ENCODE assay signal across 1 cellular context in the genomic region with DNA sequence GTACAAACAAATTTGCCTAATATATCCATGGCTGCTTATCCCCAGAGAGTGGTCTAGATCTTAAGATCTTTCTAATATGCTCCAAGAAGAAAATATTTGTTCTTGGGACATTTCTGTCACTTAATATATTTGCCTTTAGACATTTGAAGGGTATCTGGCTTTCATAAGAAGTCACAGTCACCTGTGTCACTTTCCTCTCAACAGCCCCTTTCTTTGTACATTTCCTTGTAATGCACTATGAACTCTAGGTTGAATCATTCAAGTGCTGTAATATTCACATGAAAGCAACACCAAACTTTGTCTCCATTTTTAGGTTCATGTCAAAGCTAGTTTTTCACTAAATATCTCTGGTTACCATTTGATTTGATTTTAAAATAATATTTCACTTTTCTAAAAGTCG.
TF ChIP-seq lines count a peak whose summit lies in the region.

No MANE protein-coding gene starts in this region.

TF ChIP-seq in HepG2, 621 proteins besides CTCF, POLR2A, EP300 and RAD21 (continues in another document):
- TF ChIP-seq, protein P1, sequence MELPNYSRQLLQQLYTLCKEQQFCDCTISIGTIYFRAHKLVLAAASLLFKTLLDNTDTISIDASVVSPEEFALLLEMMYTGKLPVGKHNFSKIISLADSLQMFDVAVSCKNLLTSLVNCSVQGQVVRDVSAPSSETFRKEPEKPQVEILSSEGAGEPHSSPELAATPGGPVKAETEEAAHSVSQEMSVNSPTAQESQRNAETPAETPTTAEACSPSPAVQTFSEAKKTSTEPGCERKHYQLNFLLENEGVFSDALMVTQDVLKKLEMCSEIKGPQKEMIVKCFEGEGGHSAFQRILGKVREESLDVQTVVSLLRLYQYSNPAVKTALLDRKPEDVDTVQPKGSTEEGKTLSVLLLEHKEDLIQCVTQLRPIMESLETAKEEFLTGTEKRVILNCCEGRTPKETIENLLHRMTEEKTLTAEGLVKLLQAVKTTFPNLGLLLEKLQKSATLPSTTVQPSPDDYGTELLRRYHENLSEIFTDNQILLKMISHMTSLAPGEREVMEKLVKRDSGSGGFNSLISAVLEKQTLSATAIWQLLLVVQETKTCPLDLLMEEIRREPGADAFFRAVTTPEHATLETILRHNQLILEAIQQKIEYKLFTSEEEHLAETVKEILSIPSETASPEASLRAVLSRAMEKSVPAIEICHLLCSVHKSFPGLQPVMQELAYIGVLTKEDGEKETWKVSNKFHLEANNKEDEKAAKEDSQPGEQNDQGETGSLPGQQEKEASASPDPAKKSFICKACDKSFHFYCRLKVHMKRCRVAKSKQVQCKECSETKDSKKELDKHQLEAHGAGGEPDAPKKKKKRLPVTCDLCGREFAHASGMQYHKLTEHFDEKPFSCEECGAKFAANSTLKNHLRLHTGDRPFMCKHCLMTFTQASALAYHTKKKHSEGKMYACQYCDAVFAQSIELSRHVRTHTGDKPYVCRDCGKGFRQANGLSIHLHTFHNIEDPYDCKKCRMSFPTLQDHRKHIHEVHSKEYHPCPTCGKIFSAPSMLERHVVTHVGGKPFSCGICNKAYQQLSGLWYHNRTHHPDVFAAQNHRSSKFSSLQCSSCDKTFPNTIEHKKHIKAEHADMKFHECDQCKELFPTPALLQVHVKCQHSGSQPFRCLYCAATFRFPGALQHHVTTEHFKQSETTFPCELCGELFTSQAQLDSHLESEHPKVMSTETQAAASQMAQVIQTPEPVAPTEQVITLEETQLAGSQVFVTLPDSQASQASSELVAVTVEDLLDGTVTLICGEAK (IDR thresholded peaks at IDR 0.05), result no peak
- TF ChIP-seq, protein P1 (CRISPR knock-in tag; IDR thresholded peaks at IDR 0.05), result no peak
- no peak for TF ChIP-seq ZC3H13 (CRISPR knock-in tag; IDR thresholded peaks at IDR 0.05)
- TF ChIP-seq ZNF878 (CRISPR knock-in tag; IDR thresholded peaks at IDR 0.05), result no peak
- no peak for TF ChIP-seq NFIB (CRISPR knock-in tag; IDR thresholded peaks at IDR 0.05; ENCODE audit: borderline replicate concordance)
- TF ChIP-seq TMF1 (CRISPR knock-in tag; IDR thresholded peaks at IDR 0.05; ENCODE audit: low read depth), result no peak
- no peak for TF ChIP-seq PLRG1 (conservative IDR thresholded peaks at IDR 0.05)
- peak; percentile 42; the same call in 1 of the 2 replicates for TF ChIP-seq ZNF644 (CRISPR knock-in tag; IDR thresholded peaks at IDR 0.05; ENCODE audit: low read depth)
- TF ChIP-seq, protein P2, sequence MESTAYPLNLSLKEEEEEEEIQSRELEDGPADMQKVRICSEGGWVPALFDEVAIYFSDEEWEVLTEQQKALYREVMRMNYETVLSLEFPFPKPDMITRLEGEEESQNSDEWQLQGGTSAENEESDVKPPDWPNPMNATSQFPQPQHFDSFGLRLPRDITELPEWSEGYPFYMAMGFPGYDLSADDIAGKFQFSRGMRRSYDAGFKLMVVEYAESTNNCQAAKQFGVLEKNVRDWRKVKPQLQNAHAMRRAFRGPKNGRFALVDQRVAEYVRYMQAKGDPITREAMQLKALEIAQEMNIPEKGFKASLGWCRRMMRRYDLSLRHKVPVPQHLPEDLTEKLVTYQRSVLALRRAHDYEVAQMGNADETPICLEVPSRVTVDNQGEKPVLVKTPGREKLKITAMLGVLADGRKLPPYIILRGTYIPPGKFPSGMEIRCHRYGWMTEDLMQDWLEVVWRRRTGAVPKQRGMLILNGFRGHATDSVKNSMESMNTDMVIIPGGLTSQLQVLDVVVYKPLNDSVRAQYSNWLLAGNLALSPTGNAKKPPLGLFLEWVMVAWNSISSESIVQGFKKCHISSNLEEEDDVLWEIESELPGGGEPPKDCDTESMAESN (CRISPR knock-in tag; conservative IDR thresholded peaks at IDR 0.05), result no peak
- no peak for TF ChIP-seq GATAD1 (CRISPR knock-in tag; IDR thresholded peaks at IDR 0.05)
- TF ChIP-seq, protein P3, sequence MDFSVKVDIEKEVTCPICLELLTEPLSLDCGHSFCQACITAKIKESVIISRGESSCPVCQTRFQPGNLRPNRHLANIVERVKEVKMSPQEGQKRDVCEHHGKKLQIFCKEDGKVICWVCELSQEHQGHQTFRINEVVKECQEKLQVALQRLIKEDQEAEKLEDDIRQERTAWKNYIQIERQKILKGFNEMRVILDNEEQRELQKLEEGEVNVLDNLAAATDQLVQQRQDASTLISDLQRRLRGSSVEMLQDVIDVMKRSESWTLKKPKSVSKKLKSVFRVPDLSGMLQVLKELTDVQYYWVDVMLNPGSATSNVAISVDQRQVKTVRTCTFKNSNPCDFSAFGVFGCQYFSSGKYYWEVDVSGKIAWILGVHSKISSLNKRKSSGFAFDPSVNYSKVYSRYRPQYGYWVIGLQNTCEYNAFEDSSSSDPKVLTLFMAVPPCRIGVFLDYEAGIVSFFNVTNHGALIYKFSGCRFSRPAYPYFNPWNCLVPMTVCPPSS (IDR thresholded peaks at IDR 0.05), result no peak
- TF ChIP-seq, protein P4, sequence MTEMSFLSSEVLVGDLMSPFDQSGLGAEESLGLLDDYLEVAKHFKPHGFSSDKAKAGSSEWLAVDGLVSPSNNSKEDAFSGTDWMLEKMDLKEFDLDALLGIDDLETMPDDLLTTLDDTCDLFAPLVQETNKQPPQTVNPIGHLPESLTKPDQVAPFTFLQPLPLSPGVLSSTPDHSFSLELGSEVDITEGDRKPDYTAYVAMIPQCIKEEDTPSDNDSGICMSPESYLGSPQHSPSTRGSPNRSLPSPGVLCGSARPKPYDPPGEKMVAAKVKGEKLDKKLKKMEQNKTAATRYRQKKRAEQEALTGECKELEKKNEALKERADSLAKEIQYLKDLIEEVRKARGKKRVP (CRISPR knock-in tag; IDR thresholded peaks at IDR 0.05), result 0 out of 4 replicates have a peak, but pooled peaks of 1 of the 2 experiments have one; percentile 5
- TF ChIP-seq EHMT2 (IDR thresholded peaks at IDR 0.05; ENCODE audit: borderline replicate concordance, low read depth, low read length), result no peak
- TF ChIP-seq SKI (IDR thresholded peaks at IDR 0.05; ENCODE audit: partially characterized antibody), result no peak
- no peak for TF ChIP-seq ZNF713 (CRISPR knock-in tag; IDR thresholded peaks at IDR 0.05)
- TF ChIP-seq, protein P5, sequence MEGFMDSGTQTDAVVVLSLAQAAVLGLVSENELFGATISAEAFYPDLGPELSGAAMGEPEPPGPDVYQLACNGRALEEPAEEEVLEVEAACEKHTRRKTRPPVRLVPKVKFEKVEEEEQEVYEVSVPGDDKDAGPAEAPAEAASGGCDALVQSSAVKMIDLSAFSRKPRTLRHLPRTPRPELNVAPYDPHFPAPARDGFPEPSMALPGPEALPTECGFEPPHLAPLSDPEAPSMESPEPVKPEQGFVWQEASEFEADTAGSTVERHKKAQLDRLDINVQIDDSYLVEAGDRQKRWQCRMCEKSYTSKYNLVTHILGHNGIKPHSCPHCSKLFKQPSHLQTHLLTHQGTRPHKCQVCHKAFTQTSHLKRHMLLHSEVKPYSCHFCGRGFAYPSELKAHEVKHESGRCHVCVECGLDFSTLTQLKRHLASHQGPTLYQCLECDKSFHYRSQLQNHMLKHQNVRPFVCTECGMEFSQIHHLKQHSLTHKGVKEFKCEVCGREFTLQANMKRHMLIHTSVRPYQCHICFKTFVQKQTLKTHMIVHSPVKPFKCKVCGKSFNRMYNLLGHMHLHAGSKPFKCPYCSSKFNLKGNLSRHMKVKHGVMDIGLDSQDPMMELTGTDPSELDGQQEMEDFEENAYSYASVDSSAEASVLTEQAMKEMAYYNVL (CRISPR knock-in tag; IDR thresholded peaks at IDR 0.05; ENCODE audit: borderline replicate concordance), result no peak
- no peak for TF ChIP-seq NCOA2 (CRISPR knock-in tag; IDR thresholded peaks at IDR 0.05)
- no peak for TF ChIP-seq ERF (CRISPR knock-in tag; IDR thresholded peaks at IDR 0.05)
- TF ChIP-seq ARID2 (CRISPR knock-in tag; IDR thresholded peaks at IDR 0.05; ENCODE audit: borderline replicate concordance), result no peak
- no peak for TF ChIP-seq MIXL1 (CRISPR knock-in tag; IDR thresholded peaks at IDR 0.05)
- TF ChIP-seq, protein P6, sequence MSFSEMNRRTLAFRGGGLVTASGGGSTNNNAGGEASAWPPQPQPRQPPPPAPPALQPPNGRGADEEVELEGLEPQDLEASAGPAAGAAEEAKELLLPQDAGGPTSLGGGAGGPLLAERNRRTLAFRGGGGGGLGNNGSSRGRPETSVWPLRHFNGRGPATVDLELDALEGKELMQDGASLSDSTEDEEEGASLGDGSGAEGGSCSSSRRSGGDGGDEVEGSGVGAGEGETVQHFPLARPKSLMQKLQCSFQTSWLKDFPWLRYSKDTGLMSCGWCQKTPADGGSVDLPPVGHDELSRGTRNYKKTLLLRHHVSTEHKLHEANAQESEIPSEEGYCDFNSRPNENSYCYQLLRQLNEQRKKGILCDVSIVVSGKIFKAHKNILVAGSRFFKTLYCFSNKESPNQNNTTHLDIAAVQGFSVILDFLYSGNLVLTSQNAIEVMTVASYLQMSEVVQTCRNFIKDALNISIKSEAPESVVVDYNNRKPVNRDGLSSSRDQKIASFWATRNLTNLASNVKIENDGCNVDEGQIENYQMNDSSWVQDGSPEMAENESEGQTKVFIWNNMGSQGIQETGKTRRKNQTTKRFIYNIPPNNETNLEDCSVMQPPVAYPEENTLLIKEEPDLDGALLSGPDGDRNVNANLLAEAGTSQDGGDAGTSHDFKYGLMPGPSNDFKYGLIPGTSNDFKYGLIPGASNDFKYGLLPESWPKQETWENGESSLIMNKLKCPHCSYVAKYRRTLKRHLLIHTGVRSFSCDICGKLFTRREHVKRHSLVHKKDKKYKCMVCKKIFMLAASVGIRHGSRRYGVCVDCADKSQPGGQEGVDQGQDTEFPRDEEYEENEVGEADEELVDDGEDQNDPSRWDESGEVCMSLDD (CRISPR knock-in tag; IDR thresholded peaks at IDR 0.05; ENCODE audit: borderline replicate concordance), result no peak
- TF ChIP-seq FOXO1 (CRISPR knock-in tag; IDR thresholded peaks at IDR 0.05), result no peak
- TF ChIP-seq ATF1 (CRISPR knock-in tag; IDR thresholded peaks at IDR 0.05), result no peak
- no peak for TF ChIP-seq GFI1 (CRISPR knock-in tag; IDR thresholded peaks at IDR 0.05; ENCODE audit: borderline replicate concordance)
- 0 out of 2 replicates have a peak, but pooled peaks have one; percentile 4 for TF ChIP-seq HMG20A (CRISPR knock-in tag; IDR thresholded peaks at IDR 0.05; ENCODE audit: borderline replicate concordance)
- TF ChIP-seq ZNF441 (CRISPR knock-in tag; IDR thresholded peaks at IDR 0.05; ENCODE audit: borderline replicate concordance), result no peak
- TF ChIP-seq ARHGAP35 (CRISPR knock-in tag; IDR thresholded peaks at IDR 0.05; ENCODE audit: borderline replicate concordance), result no peak
- TF ChIP-seq ZNF564 (CRISPR knock-in tag; IDR thresholded peaks at IDR 0.05), result no peak
- no peak for TF ChIP-seq SMAD1 (CRISPR knock-in tag; IDR thresholded peaks at IDR 0.05; ENCODE audit: borderline replicate concordance, low read depth)
- TF ChIP-seq NKX3-1 (CRISPR knock-in tag; IDR thresholded peaks at IDR 0.05), result 0 out of 2 replicates have a peak, but pooled peaks have one; percentile 0
- 0 out of 2 replicates have a peak, but pooled peaks have one; percentile 22 for TF ChIP-seq TCF7 (IDR thresholded peaks at IDR 0.05; ENCODE audit: low read depth)
- no peak for TF ChIP-seq ZNF570 (CRISPR knock-in tag; IDR thresholded peaks at IDR 0.05; ENCODE audit: borderline replicate concordance)
- TF ChIP-seq, protein P7, sequence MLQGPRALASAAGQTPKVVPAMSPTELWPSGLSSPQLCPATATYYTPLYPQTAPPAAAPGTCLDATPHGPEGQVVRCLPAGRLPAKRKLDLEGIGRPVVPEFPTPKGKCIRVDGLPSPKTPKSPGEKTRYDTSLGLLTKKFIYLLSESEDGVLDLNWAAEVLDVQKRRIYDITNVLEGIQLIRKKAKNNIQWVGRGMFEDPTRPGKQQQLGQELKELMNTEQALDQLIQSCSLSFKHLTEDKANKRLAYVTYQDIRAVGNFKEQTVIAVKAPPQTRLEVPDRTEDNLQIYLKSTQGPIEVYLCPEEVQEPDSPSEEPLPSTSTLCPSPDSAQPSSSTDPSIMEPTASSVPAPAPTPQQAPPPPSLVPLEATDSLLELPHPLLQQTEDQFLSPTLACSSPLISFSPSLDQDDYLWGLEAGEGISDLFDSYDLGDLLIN (CRISPR knock-in tag; IDR thresholded peaks at IDR 0.05; ENCODE audit: borderline replicate concordance), result no peak
- peak; percentile 40; the same call in 1 of the 2 replicates for TF ChIP-seq HNF4A (CRISPR knock-in tag; IDR thresholded peaks at IDR 0.05)
- TF ChIP-seq RXRB (CRISPR knock-in tag; IDR thresholded peaks at IDR 0.05; ENCODE audit: borderline replicate concordance), result no peak
- 0 out of 2 replicates have a peak, but pooled peaks have one; percentile 36 for TF ChIP-seq GATAD2A (CRISPR knock-in tag; IDR thresholded peaks at IDR 0.05)
- TF ChIP-seq, protein P8, sequence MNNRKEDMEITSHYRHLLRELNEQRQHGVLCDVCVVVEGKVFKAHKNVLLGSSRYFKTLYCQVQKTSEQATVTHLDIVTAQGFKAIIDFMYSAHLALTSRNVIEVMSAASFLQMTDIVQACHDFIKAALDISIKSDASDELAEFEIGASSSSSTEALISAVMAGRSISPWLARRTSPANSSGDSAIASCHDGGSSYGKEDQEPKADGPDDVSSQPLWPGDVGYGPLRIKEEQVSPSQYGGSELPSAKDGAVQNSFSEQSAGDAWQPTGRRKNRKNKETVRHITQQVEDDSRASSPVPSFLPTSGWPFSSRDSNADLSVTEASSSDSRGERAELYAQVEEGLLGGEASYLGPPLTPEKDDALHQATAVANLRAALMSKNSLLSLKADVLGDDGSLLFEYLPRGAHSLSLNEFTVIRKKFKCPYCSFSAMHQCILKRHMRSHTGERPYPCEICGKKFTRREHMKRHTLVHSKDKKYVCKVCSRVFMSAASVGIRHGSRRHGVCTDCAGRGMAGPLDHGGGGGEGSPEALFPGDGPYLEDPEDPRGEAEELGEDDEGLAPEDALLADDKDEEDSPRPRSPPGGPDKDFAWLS (CRISPR knock-in tag; IDR thresholded peaks at IDR 0.05; ENCODE audit: borderline replicate concordance), result no peak
